1 cellular context compared by ENCODE assay signal in the genomic region with DNA sequence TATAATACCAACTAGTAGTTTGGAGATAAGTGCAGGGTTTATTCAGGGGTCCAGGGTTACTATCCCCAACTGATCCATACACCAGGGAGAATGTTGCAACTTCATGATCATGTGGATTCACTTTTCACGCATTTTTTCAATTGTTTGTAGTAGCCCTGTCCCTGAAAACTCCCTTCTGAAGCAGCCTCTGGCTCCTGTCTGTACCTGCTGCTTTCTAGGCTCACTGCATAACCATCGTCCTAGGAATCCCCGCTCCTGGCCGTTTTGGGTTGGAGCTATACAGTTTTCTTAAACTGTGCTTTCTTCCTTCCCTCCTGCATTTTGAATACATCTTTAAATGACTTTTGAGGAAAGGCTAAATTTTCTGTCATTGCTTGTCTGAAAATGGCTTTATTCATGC.
TF ChIP-seq lines count a peak whose summit lies in the region.

No MANE protein-coding gene starts in this region.

TF ChIP-seq in WTC11, 78 proteins besides CTCF, POLR2A, EP300 and RAD21 (continued from another document):
- TF ChIP-seq FOXJ3 (CRISPR knock-in tag; IDR thresholded peaks at IDR 0.05; ENCODE audit: borderline replicate concordance) (no peak), NFYB (CRISPR knock-in tag; conservative IDR thresholded peaks at IDR 0.05; ENCODE audit: low read depth) (no peak), CBFB (CRISPR knock-in tag; IDR thresholded peaks at IDR 0.05; ENCODE audit: low read depth) (no peak), OVOL2 (CRISPR knock-in tag; IDR thresholded peaks at IDR 0.05; ENCODE audit: borderline replicate concordance) (no peak), RORB (CRISPR knock-in tag; IDR thresholded peaks at IDR 0.05) (no peak), ZNF138 (CRISPR knock-in tag; conservative IDR thresholded peaks at IDR 0.05) (no peak)
- TF ChIP-seq, protein P1, sequence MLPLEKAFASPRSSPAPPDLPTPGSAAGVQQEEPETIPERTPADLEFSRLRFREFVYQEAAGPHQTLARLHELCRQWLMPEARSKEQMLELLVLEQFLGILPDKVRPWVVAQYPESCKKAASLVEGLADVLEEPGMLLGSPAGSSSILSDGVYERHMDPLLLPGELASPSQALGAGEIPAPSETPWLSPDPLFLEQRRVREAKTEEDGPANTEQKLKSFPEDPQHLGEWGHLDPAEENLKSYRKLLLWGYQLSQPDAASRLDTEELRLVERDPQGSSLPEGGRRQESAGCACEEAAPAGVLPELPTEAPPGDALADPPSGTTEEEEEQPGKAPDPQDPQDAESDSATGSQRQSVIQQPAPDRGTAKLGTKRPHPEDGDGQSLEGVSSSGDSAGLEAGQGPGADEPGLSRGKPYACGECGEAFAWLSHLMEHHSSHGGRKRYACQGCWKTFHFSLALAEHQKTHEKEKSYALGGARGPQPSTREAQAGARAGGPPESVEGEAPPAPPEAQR (CRISPR knock-in tag; IDR thresholded peaks at IDR 0.05): no peak
- TF ChIP-seq, protein P2, sequence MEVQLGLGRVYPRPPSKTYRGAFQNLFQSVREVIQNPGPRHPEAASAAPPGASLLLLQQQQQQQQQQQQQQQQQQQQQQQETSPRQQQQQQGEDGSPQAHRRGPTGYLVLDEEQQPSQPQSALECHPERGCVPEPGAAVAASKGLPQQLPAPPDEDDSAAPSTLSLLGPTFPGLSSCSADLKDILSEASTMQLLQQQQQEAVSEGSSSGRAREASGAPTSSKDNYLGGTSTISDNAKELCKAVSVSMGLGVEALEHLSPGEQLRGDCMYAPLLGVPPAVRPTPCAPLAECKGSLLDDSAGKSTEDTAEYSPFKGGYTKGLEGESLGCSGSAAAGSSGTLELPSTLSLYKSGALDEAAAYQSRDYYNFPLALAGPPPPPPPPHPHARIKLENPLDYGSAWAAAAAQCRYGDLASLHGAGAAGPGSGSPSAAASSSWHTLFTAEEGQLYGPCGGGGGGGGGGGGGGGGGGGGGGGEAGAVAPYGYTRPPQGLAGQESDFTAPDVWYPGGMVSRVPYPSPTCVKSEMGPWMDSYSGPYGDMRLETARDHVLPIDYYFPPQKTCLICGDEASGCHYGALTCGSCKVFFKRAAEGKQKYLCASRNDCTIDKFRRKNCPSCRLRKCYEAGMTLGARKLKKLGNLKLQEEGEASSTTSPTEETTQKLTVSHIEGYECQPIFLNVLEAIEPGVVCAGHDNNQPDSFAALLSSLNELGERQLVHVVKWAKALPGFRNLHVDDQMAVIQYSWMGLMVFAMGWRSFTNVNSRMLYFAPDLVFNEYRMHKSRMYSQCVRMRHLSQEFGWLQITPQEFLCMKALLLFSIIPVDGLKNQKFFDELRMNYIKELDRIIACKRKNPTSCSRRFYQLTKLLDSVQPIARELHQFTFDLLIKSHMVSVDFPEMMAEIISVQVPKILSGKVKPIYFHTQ (CRISPR knock-in tag; IDR thresholded peaks at IDR 0.05): no peak
- TF ChIP-seq, protein P3, sequence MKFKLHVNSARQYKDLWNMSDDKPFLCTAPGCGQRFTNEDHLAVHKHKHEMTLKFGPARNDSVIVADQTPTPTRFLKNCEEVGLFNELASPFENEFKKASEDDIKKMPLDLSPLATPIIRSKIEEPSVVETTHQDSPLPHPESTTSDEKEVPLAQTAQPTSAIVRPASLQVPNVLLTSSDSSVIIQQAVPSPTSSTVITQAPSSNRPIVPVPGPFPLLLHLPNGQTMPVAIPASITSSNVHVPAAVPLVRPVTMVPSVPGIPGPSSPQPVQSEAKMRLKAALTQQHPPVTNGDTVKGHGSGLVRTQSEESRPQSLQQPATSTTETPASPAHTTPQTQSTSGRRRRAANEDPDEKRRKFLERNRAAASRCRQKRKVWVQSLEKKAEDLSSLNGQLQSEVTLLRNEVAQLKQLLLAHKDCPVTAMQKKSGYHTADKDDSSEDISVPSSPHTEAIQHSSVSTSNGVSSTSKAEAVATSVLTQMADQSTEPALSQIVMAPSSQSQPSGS (CRISPR knock-in tag; IDR thresholded peaks at IDR 0.05; ENCODE audit: borderline replicate concordance, low read depth): no peak
